In genomic region chr2:191001032-191001431, GRCh38 we compare ENCODE assay signal across 21 cellular contexts. TPM values are rescaled to one million over a fixed set of nuclear protein-coding genes. Genes with fewer than 3 reads are reported as not detected.
DNase-seq lines count a peak whose midpoint lies in the region; ATAC-seq and TF ChIP-seq lines count a peak whose summit lies in the region.
"Had no signal": no experiment of that assay in that cellular context is flagged by ENCODE, and none has a peak within 500 bp of the region (broad histone marks: within the 10 kb centered on the region; RNA-seq: fewer than 3 reads in every experiment).

No MANE protein-coding gene starts in this region.

- TF ChIP-seq POLR2A in gastrocnemius medialis (IDR thresholded peaks at IDR 0.05): no peak

- CTCF ChIA-PET in CD8-positive, alpha-beta memory T cell (lab: Charles Lee): interaction anchor here (1.4 kb wide), 1 partner anchor 155 kb away, joined by 5 read pairs; no protein-coding TSS in a partner anchor

- peaks cover 98% of the 10 kb centered on the region for H3K36me3 ChIP-seq in CD4-positive, CD25-positive, alpha-beta regulatory T cell (ENCODE audit: control insufficient read depth, insufficient read depth, low read length)
- H3K36me3 ChIP-seq in CD8-positive, alpha-beta memory T cell (ENCODE audit: insufficient read depth, low read length): peaks cover 97% of the 10 kb centered on the region
- H3K36me3 ChIP-seq in gastrocnemius medialis: peaks cover 2 to 99% of the 10 kb centered on the region in 2 donors

- H3K27me3 Mint-ChIP-seq in CD4-positive, CD25-positive, alpha-beta regulatory T cell: no peaks in the 10 kb centered on the region
- H3K27me3 Mint-ChIP-seq in CD8-positive, alpha-beta memory T cell: no peaks in the 10 kb centered on the region
- no peaks in the 10 kb centered on the region for H3K27me3 Mint-ChIP-seq in activated naive CD8-positive, alpha-beta T cell treated with anti-CD3 and anti-CD28 coated beads, Interleukin-2, amount 50 U/mL, for 24 hours

- DNase-seq in CD4-positive, CD25-positive, alpha-beta regulatory T cell: no peak
- no peak for DNase-seq in CD8-positive, alpha-beta memory T cell
- no peak for DNase-seq in activated naive CD8-positive, alpha-beta T cell treated with anti-CD3 and anti-CD28 coated beads, Interleukin-2, amount 50 U/mL, for 24 hours
- DNase-seq in left colon (no peak), cerebellum (ENCODE audit: low spot score) (no peak), gastrocnemius medialis (no peak), GM19240 (ENCODE audit: insufficient read length, low spot score) (no peak)
- DNase-seq: brain microvascular endothelial cell, dorsolateral prefrontal cortex, GDM1, KBM-7, lower lobe of right lung, NCI-H1048, NCI-H2081 treated with DMSO at 0.1 percent for 48 hours, NCI-H510A, RPMI8226, substantia nigra, SW 1271 had no signal

- peaks cover 0 to 4% (median 0%) of the 10 kb centered on the region in 7 donors for H3K9me3 Mint-ChIP-seq in CD4-positive, CD25-positive, alpha-beta regulatory T cell
- peaks cover 0 to 2% (median 0%) of the 10 kb centered on the region in 5 donors for H3K9me3 Mint-ChIP-seq in CD8-positive, alpha-beta memory T cell
- H3K9me3 Mint-ChIP-seq in activated naive CD8-positive, alpha-beta T cell treated with anti-CD3 and anti-CD28 coated beads, Interleukin-2, amount 50 U/mL, for 24 hours: peaks cover 30% of the 10 kb centered on the region

- ATAC-seq in CD4-positive, CD25-positive, alpha-beta regulatory T cell (ENCODE audit: low read depth in 2 of 2): no peak
- no peak for ATAC-seq in activated naive CD8-positive, alpha-beta T cell treated with anti-CD3 and anti-CD28 coated beads, Interleukin-2, amount 50 U/mL, for 24 hours
- ATAC-seq in left colon: peak; percentile 77
- no peak for ATAC-seq in HG03469 (IDR thresholded peaks at IDR 0.05; ENCODE audit: unreplicated experiment)
- no peak for ATAC-seq in gastrocnemius medialis
- ATAC-seq: lower lobe of right lung had no signal

- in situ Hi-C loops in gastrocnemius medialis (cut with MboI; ENCODE audit: low sequenced_read_pairs in 4 of 4): loop anchor here in 3 of 4 donors (25.0 kb wide), 2 partner anchors 114 to 686 kb away; partner anchors contain the start of genes NABP1 (in 2 of the 3) and GLS (in 1 of the 3)

- peak overlapping the region in 2 of 3 donors; percentile 32 to 62 for H3K27ac Mint-ChIP-seq in CD4-positive, CD25-positive, alpha-beta regulatory T cell
- peak overlapping the region in 7 of 8 donors; percentile 64 to 95 (median 69) for H3K27ac Mint-ChIP-seq in CD8-positive, alpha-beta memory T cell
- peak overlapping the region; percentile 48 for H3K27ac Mint-ChIP-seq in activated naive CD8-positive, alpha-beta T cell treated with anti-CD3 and anti-CD28 coated beads, Interleukin-2, amount 50 U/mL, for 24 hours

- H3K36me3 Mint-ChIP-seq in CD4-positive, CD25-positive, alpha-beta regulatory T cell: peaks cover 76% of the 10 kb centered on the region
- H3K36me3 Mint-ChIP-seq in CD8-positive, alpha-beta memory T cell: peaks cover 32 to 96% (median 55%) of the 10 kb centered on the region in 3 donors
- peaks cover 96% of the 10 kb centered on the region for H3K36me3 Mint-ChIP-seq in activated naive CD8-positive, alpha-beta T cell treated with anti-CD3 and anti-CD28 coated beads, Interleukin-2, amount 50 U/mL, for 24 hours (ENCODE audit: low read depth)

- H3K9me3 ChIP-seq in CD4-positive, CD25-positive, alpha-beta regulatory T cell (ENCODE audit: control insufficient read depth in 2 of 2, low read length in 2 of 2): peaks cover 0 to 7% of the 10 kb centered on the region in 2 experiments
- no peaks in the 10 kb centered on the region for H3K9me3 ChIP-seq in CD8-positive, alpha-beta memory T cell (ENCODE audit: low read length)
- no peaks in the 10 kb centered on the region for H3K9me3 ChIP-seq in gastrocnemius medialis
- H3K9me3 ChIP-seq: lower lobe of right lung had no signal

- H3K4me3 Mint-ChIP-seq in CD4-positive, CD25-positive, alpha-beta regulatory T cell: no peak overlapping the region
- H3K4me3 Mint-ChIP-seq in CD8-positive, alpha-beta memory T cell: no peak overlapping the region
- no peak overlapping the region for H3K4me3 Mint-ChIP-seq in activated naive CD8-positive, alpha-beta T cell treated with anti-CD3 and anti-CD28 coated beads, Interleukin-2, amount 50 U/mL, for 24 hours

- intact Hi-C loops in left colon (cut with DNase I, micrococcal nuclease) (no loop called here), gastrocnemius medialis (cut with DNase I; ENCODE audit: low total_unique reads) (no loop called here)

- POLR2A ChIA-PET in CD8-positive, alpha-beta memory T cell (lab: Charles Lee): no interaction called here

- no peaks in the 10 kb centered on the region for H3K27me3 ChIP-seq in CD4-positive, CD25-positive, alpha-beta regulatory T cell (ENCODE audit: control insufficient read depth, insufficient read depth, low read length)
- H3K27me3 ChIP-seq in CD8-positive, alpha-beta memory T cell (ENCODE audit: insufficient read depth, low read length, poor library complexity, severe bottlenecking): no peaks in the 10 kb centered on the region
- H3K27me3 ChIP-seq in gastrocnemius medialis: no peaks in the 10 kb centered on the region
- H3K27me3 ChIP-seq: brain microvascular endothelial cell, dorsolateral prefrontal cortex had no signal

- no peak overlapping the region for H3K4me3 ChIP-seq in CD4-positive, CD25-positive, alpha-beta regulatory T cell (ENCODE audit: low read depth, low read length)
- no peak overlapping the region for H3K4me3 ChIP-seq in CD8-positive, alpha-beta memory T cell (ENCODE audit: low read length)
- no peak overlapping the region for H3K4me3 ChIP-seq in gastrocnemius medialis
- H3K4me3 ChIP-seq: dorsolateral prefrontal cortex, lower lobe of right lung had no signal

- H3K27ac ChIP-seq in CD4-positive, CD25-positive, alpha-beta regulatory T cell (ENCODE audit: insufficient read depth, low read length, poor library complexity, severe bottlenecking): no peak overlapping the region
- no peak overlapping the region for H3K27ac ChIP-seq in CD8-positive, alpha-beta memory T cell (ENCODE audit: low read depth, low read length)
- H3K27ac ChIP-seq in gastrocnemius medialis: no peak overlapping the region
- H3K27ac ChIP-seq: brain microvascular endothelial cell, lower lobe of right lung, parathyroid adenoma, VCaP had no signal

- H3K4me1 Mint-ChIP-seq in CD4-positive, CD25-positive, alpha-beta regulatory T cell: peaks cover 21 to 68% (median 63%) of the 10 kb centered on the region in 4 donors
- peaks cover 36 to 80% (median 64%) of the 10 kb centered on the region in 3 donors for H3K4me1 Mint-ChIP-seq in CD8-positive, alpha-beta memory T cell
- H3K4me1 Mint-ChIP-seq in activated naive CD8-positive, alpha-beta T cell treated with anti-CD3 and anti-CD28 coated beads, Interleukin-2, amount 50 U/mL, for 24 hours: peaks cover 52% of the 10 kb centered on the region

- H3K4me1 ChIP-seq in CD4-positive, CD25-positive, alpha-beta regulatory T cell (ENCODE audit: control insufficient read depth, insufficient read depth, low read length, poor library complexity, severe bottlenecking): no peaks in the 10 kb centered on the region
- peaks cover 22% of the 10 kb centered on the region for H3K4me1 ChIP-seq in CD8-positive, alpha-beta memory T cell (ENCODE audit: insufficient read depth, low read length)
- H3K4me1 ChIP-seq in gastrocnemius medialis: no peaks in the 10 kb centered on the region
- H3K4me1 ChIP-seq: lower lobe of right lung, parathyroid adenoma had no signal

- no peak for TF ChIP-seq CTCF in gastrocnemius medialis (IDR thresholded peaks at IDR 0.05 in 4 of 5, conservative IDR thresholded peaks at IDR 0.05 in 1 of 5)

RNA-seq across cellular contexts. Expression of gene STAT1, which starts 12.9 kb away (rescaled TPM):
- 262 TPM for total RNA-seq in CD4-positive, CD25-positive, alpha-beta regulatory T cell
- 100 to 1,000 TPM; 198 to 331 (median 274) TPM for polyA plus RNA-seq in CD4-positive, CD25-positive, alpha-beta regulatory T cell
- 100 to 1,000 TPM; 142 to 145 TPM for total RNA-seq in CD8-positive, alpha-beta memory T cell
- 173 TPM for polyA plus RNA-seq in CD8-positive, alpha-beta memory T cell
- total RNA-seq in left colon: 10 to 100 TPM; 54.1 to 91.7 TPM
- 24.7 TPM for total RNA-seq in cerebellum
- 10 to 100 TPM; 23.0 to 36.9 (median 28.6) TPM for total RNA-seq in gastrocnemius medialis
